In the genomic region with DNA sequence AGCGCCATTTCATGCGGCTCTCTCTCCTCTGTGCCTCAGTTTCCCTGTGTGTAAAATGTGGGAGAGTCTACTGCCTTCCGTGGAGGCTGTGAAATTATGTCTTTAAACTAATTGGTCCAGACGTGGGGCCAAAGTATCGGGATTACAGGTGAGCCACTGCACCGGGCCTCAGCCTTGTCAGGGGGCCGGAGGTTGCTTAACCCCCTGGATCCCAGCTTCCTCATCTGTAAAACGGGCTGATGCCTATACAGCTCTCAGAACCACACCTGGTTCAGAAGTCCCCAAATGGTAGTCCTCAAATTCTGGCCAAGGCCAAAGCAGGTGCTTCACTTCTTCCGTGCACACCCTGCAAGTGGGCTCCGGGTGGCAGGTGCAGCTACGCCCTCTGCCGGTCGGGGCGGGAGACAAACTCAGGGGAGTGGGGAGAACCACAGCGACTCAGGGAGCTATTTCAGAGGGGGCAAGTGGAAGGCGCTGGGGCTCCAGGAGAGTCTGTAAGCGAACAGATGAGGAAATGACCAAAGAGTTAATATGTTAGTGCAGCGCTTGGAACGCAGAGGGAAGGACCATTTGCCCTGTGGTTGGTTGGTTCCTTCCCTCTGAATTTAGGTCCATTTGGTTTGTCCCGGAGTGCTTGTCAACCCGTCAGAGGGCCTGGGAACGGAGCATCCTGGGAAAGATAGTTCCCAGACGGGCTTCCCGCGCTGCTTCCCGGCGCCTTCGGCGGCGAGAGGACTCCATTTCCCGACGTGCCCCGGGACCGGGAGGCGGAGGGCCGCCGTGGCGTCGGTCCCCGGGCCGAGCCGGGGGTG, we compare ENCODE assay signal across 8 cellular contexts. TPM values are rescaled to one million over a fixed set of nuclear protein-coding genes. Genes with fewer than 3 reads are reported as not detected.
DNase-seq lines count a peak whose midpoint lies in the region; ATAC-seq and TF ChIP-seq lines count a peak whose summit lies in the region.

A gene (plus strand): TSS at position 812 of the 812 bp plus-strand sequence. CDS start 135 bp downstream, outside the sequence.

- no peak for TF ChIP-seq EP300 in transverse colon (IDR thresholded peaks at IDR 0.05; ENCODE audit: low read depth)

- intact Hi-C loops in heart left ventricle (cut with DNase I): loop anchor here in 3 of 10 donors (1.0 to 10.0 kb wide), 3 partner anchors 8 to 331 kb away; a partner anchor contains a TSS
- intact Hi-C loops in transverse colon (cut with DNase I; ENCODE audit: low total_unique reads): no loop called here

- H3K27me3 ChIP-seq in heart left ventricle (no peaks in the 10 kb centered on the region), transverse colon (no peaks in the 10 kb centered on the region)

- H3K9me3 ChIP-seq in heart left ventricle (no peaks in the 10 kb centered on the region), transverse colon (no peaks in the 10 kb centered on the region)

- H3K36me3 ChIP-seq in heart left ventricle (no peaks in the 10 kb centered on the region), transverse colon (no peaks in the 10 kb centered on the region)

- DNase-seq in NCI-H1436 (lab: John Stamatoyannopoulos, UW) (peak; percentile 92), T-helper 1 cell (peak; percentile 81 to 97 (median 88)), heart left ventricle (peak; percentile 94 to 97 (median 97)), pons (ENCODE audit: low spot score) (peak; percentile 99), transverse colon (peak; percentile 95)

- 7% methylated on average over 41 to 42 of the region's 42 CpGs for WGBS in adipose tissue, 3 donors
- 6 to 10% (median 9%) methylated on average over 34 to 42 of the region's 42 CpGs for WGBS in heart left ventricle, 4 donors
- WGBS in transverse colon (ENCODE audit: low coverage in 1 of 2), 2 donors: 15% methylated on average over 21 of the region's 42 CpGs; no CpG with 5 or more reads in 1 of the 2 donors

- H3K4me1 ChIP-seq in heart left ventricle: peaks cover 0 to 28% (median 16%) of the 10 kb centered on the region in 12 donors
- peaks cover 11 to 24% (median 14%) of the 10 kb centered on the region in 4 donors for H3K4me1 ChIP-seq in transverse colon

- TF ChIP-seq CTCF in GM12874 (IDR thresholded peaks at IDR 0.05; ENCODE audit: insufficient read depth, low read depth, low read length): peak; percentile 94
- TF ChIP-seq CTCF in heart left ventricle (IDR thresholded peaks at IDR 0.05): peak; percentile 86 to 99 (median 92)
- peak; percentile 87 to 98 (median 93) for TF ChIP-seq CTCF in transverse colon (IDR thresholded peaks at IDR 0.05)

- TF ChIP-seq POLR2A in heart left ventricle (IDR thresholded peaks at IDR 0.05): no peak
- TF ChIP-seq POLR2A in transverse colon (IDR thresholded peaks at IDR 0.05): no peak

- ATAC-seq in HG02840 (IDR thresholded peaks at IDR 0.05; ENCODE audit: low FRiP score, unreplicated experiment) (peak; percentile 80), heart left ventricle (peak; percentile 98 to 99 (median 98))

- H3K27ac ChIP-seq in adipose tissue (ENCODE audit: low read depth, low read length) (peak within 1 kb of the TSS; percentile 85), heart left ventricle (peak within 1 kb of the TSS; percentile 84 to 99 (median 94)), transverse colon (peak within 1 kb of the TSS; percentile 94 to 97 (median 96))

- in situ Hi-C loops in transverse colon (cut with MboI; ENCODE audit: low pct_ligation_motif_present in 1 of 4, low pct_unique_long_range_greater_than_20kb in 1 of 4, low sequenced_read_pairs in 3 of 4): no loop called here

- H3K4me3 ChIP-seq in heart left ventricle (peak within 1 kb of the TSS; percentile 70 to 100 (median 98)), transverse colon (peak within 1 kb of the TSS; percentile 92 to 95 (median 94))

RNA-seq across cellular contexts. Expression of the gene that starts here (rescaled TPM):
- 10 to 100 TPM; 15.2 to 31.7 (median 20.1) TPM for polyA plus RNA-seq in adipose tissue
- 10 to 100 TPM; 28.5 to 75.0 (median 42.0) TPM for total RNA-seq in heart left ventricle
- polyA plus RNA-seq in heart left ventricle: 10 to 100 TPM; 17.9 to 36.9 TPM
- 100 to 1,000 TPM in 1 of 4 donors, 10 to 100 TPM in 3; 49.1 to 127 (median 79.5) TPM for total RNA-seq in transverse colon

Comparison
In these comparisons a context has a peak if more than half of its experiments do, and no peak if none do; other contexts are left out.
1. Peak in every context shown above with its lines: DNase-seq, ATAC-seq, H3K4me3 ChIP-seq and H3K27ac ChIP-seq.